Comparison of ENCODE assay signal across 9 cellular contexts in genomic region chr4:111937368-111937767, GRCh38.
DNase-seq lines count a peak whose midpoint lies in the region; ATAC-seq, FAIRE-seq and TF ChIP-seq lines count a peak whose summit lies in the region.
"Had no signal": no experiment of that assay in that cellular context is flagged by ENCODE, and none has a peak within 500 bp of the region (broad histone marks: within the 10 kb centered on the region; RNA-seq: fewer than 3 reads in every experiment).

No MANE protein-coding gene starts in this region.

- TF ChIP-seq CTCF in A549 (IDR thresholded peaks at IDR 0.05): peak; percentile 50; the same call in 2 of the 3 replicates
- peak in 3 of 6 experiments; percentile 25 to 37 (median 28) for TF ChIP-seq CTCF in Peyer's patch (IDR thresholded peaks at IDR 0.05)

- FAIRE-seq in A549 (lab: Jason Lieb, UNC): no peak
- FAIRE-seq: colon had no signal

- peak; percentile 89; a peak in 5 of 6 replicates for ATAC-seq in A549
- peak; percentile 81 for ATAC-seq in GM18858 (IDR thresholded peaks at IDR 0.05; ENCODE audit: unreplicated experiment)
- peak; percentile 86 for ATAC-seq in HG03025 (IDR thresholded peaks at IDR 0.05; ENCODE audit: low FRiP score, unreplicated experiment)

- CTCF ChIA-PET in A549 (lab: Yijun Ruan, JAX): interaction anchor here (0.9 kb wide), 1 partner anchor 121 kb away, joined by 3 read pairs; no protein-coding TSS in a partner anchor

- TF ChIP-seq RAD21 in A549 (conservative IDR thresholded peaks at IDR 0.05 in 1 of 2, IDR thresholded peaks at IDR 0.05 in 1 of 2): peak; percentile 49 to 58; a peak in 4 of 5 replicates

- TF ChIP-seq POLR2A in A549 (IDR thresholded peaks at IDR 0.05; ENCODE audit: low read length): no peak
- TF ChIP-seq POLR2A in Peyer's patch (IDR thresholded peaks at IDR 0.05): no peak

- no peak overlapping the region for H3K4me2 ChIP-seq in A549

- no peaks in the 10 kb centered on the region for H3K27me3 ChIP-seq in Peyer's patch

- H3K27ac ChIP-seq in A549: no peak overlapping the region
- H3K27ac ChIP-seq in Peyer's patch: no peak overlapping the region

- H3K36me3 ChIP-seq in Peyer's patch: no peaks in the 10 kb centered on the region

- H3K4me1 ChIP-seq in A549 (no peaks in the 10 kb centered on the region), Peyer's patch (no peaks in the 10 kb centered on the region)

- H3K9me3 ChIP-seq in A549: no peaks in the 10 kb centered on the region
- H3K9me3 ChIP-seq in Peyer's patch: no peaks in the 10 kb centered on the region

- no peak for TF ChIP-seq EP300 in A549 (IDR thresholded peaks at IDR 0.05)

- POLR2A ChIA-PET in A549 (lab: Yijun Ruan, JAX): no interaction called here

- peak; percentile 6 to 27 for DNase-seq in A549 (ENCODE audit: low read depth in 1 of 2, low spot score in 1 of 2)
- peak; percentile 76 for DNase-seq in NCI-H82 treated with DMSO at 0.1 percent for 48 hours (lab: John Stamatoyannopoulos, UW; ENCODE audit: unreplicated experiment)
- DNase-seq in fibroblast of the conjunctiva (ENCODE audit: low read depth): peak; percentile 16
- DNase-seq in cerebellar nuclear complex (lab: John Stamatoyannopoulos, UW): no peak
- no peak for DNase-seq in Peyer's patch
- DNase-seq in activated T-cell treated with anti-CD3 and anti-CD28 coated beads, Interleukin-2, amount 50 U/mL, for 1 hour: no peak

- H3K4me3 ChIP-seq in A549 (no peak overlapping the region), Peyer's patch (no peak overlapping the region)

TF ChIP-seq in A549, 52 proteins besides CTCF, POLR2A, EP300 and RAD21:
- TF ChIP-seq USF2 (IDR thresholded peaks at IDR 0.05) (no peak), CEBPB (IDR thresholded peaks at IDR 0.05) (peak in 1 of 2 experiments; percentile 44; a peak in 1 of 4 replicates), MAFK (IDR thresholded peaks at IDR 0.05; ENCODE audit: partially characterized antibody) (peak; percentile 54), SMC3 (IDR thresholded peaks at IDR 0.05) (peak; percentile 27; the same call in 2 of the 3 replicates)
- TF ChIP-seq, protein P1, sequence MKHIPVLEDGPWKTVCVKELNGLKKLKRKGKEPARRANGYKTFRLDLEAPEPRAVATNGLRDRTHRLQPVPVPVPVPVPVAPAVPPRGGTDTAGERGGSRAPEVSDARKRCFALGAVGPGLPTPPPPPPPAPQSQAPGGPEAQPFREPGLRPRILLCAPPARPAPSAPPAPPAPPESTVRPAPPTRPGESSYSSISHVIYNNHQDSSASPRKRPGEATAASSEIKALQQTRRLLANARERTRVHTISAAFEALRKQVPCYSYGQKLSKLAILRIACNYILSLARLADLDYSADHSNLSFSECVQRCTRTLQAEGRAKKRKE (CRISPR knock-in tag; IDR thresholded peaks at IDR 0.05; ENCODE audit: low read depth): no peak
TF ChIP-seq in A549: peak in this region for 3.

Comparison
In these comparisons a context has a peak if more than half of its experiments do, and no peak if none do; other contexts are left out.
1. DNase-seq: peak in A549 (2 of 2), NCI-H82 treated with DMSO at 0.1 percent for 48 hours (single experiment) and fibroblast of the conjunctiva (single experiment); none in cerebellar nuclear complex (0 of 2), Peyer's patch (0 of 3) and activated T-cell treated with anti-CD3 and anti-CD28 coated beads, Interleukin-2, amount 50 U/mL, for 1 hour (single experiment).
2. Peak in every context shown above with its lines, with median percentiles within 50 percentile points of each other: ATAC-seq.